In the genomic region with DNA sequence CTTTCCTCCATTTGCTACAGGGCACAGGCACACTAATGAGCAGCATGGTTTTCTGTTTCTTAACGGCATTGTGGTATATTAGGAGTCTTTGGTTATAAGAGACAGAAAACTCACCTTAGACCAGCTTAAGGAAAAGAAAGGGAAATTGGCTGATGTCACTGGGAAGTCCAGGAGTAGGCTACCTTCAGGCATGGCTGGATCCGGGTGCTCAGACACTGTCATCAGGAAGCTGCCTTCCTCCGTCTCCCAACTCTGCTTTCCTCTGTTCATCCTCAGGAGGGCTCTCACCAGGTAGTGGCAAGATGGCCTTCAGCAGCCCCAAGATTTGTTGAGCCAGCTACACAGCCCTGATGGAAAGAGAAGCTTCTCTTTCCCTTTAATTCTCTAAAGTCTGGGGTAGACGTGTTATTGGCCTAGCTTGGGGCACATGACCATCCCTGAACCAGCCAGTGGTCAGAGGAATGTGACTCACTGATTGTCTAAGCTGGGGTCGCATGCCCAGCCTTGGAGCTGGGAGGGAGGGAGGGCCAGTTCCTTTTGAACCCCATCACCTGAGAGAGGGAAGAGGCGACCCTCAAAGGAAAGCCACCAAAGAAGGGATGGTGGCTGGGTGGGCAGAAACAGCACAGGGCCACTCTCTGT, we compare ENCODE assay signal across 16 cellular contexts.
A peak's percentile ranks its signal among the peaks of the same experiment; 100 is the strongest.
DNase-seq lines count a peak whose midpoint lies in the region; ATAC-seq and TF ChIP-seq lines count a peak whose summit lies in the region.
"Had no signal": no experiment of that assay in that cellular context is flagged by ENCODE, and none has a peak within 500 bp of the region (broad histone marks: within the 10 kb centered on the region; RNA-seq: fewer than 3 reads in every experiment).

No MANE protein-coding gene starts in this region.

- ATAC-seq in activated naive CD8-positive, alpha-beta T cell treated with anti-CD3 and anti-CD28 coated beads, Interleukin-2, amount 10 ng/mL, durations not matched to agents 7 days and 5 days (ENCODE audit: low read depth), result no peak

- H2AFZ ChIP-seq in OCI-LY1 (ENCODE audit: low read length), result no peak overlapping the region

- peaks cover 56% of the 10 kb centered on the region for H3K36me3 Mint-ChIP-seq in activated naive CD8-positive, alpha-beta T cell treated with anti-CD3 and anti-CD28 coated beads, Interleukin-2, amount 10 ng/mL, durations not matched to agents 7 days and 5 days
- H3K36me3 Mint-ChIP-seq in activated naive CD8-positive, alpha-beta T cell treated with anti-CD3 and anti-CD28 coated beads for 36 hours, result peaks cover 4% of the 10 kb centered on the region

- TF ChIP-seq CTCF in OCI-LY1 (IDR thresholded peaks at IDR 0.05; ENCODE audit: low read length), result no peak

- H3K27ac ChIP-seq in OCI-LY1 (ENCODE audit: low read depth, low read length, poor library complexity, severe bottlenecking), result peak overlapping the region; percentile 18
- H3K27ac ChIP-seq: KMS-11 had no signal

- POLR2A ChIA-PET in activated naive CD8-positive, alpha-beta T cell treated with anti-CD3 and anti-CD28 coated beads, Interleukin-2, amount 10 ng/mL, durations not matched to agents 7 days and 5 days (lab: Charles Lee), result interaction anchor here (1.1 to 1.3 kb wide), 2 partner anchors 10 kb away, joined by 3 to 5 read pairs; no protein-coding TSS in a partner anchor

- H3K4me1 ChIP-seq in OCI-LY1 (ENCODE audit: insufficient read depth, low read length, severe bottlenecking), result peaks cover 29% of the 10 kb centered on the region

- no peaks in the 10 kb centered on the region for H3K27me3 Mint-ChIP-seq in activated naive CD8-positive, alpha-beta T cell treated with anti-CD3 and anti-CD28 coated beads, Interleukin-2, amount 10 ng/mL, durations not matched to agents 7 days and 5 days
- no peaks in the 10 kb centered on the region for H3K27me3 Mint-ChIP-seq in activated naive CD8-positive, alpha-beta T cell treated with anti-CD3 and anti-CD28 coated beads for 36 hours

- no peaks in the 10 kb centered on the region for H3K9me3 ChIP-seq in OCI-LY1 (ENCODE audit: low read length)

- no peaks in the 10 kb centered on the region for H3F3A ChIP-seq in OCI-LY1 (ENCODE audit: insufficient read depth, low read length)

- no peaks in the 10 kb centered on the region for H3K79me2 ChIP-seq in OCI-LY1 (ENCODE audit: insufficient read depth, low read length)

- H3K4me2 ChIP-seq in OCI-LY1 (ENCODE audit: low read length), result no peak overlapping the region
- H3K4me2 ChIP-seq: KMS-11 had no signal

- no peak overlapping the region for H3K4me3 Mint-ChIP-seq in activated naive CD8-positive, alpha-beta T cell treated with anti-CD3 and anti-CD28 coated beads, Interleukin-2, amount 10 ng/mL, durations not matched to agents 7 days and 5 days
- H3K4me3 Mint-ChIP-seq in activated naive CD8-positive, alpha-beta T cell treated with anti-CD3 and anti-CD28 coated beads for 36 hours, result no peak overlapping the region

- H3K9me3 Mint-ChIP-seq in activated naive CD8-positive, alpha-beta T cell treated with anti-CD3 and anti-CD28 coated beads, Interleukin-2, amount 10 ng/mL, durations not matched to agents 7 days and 5 days, result no peaks in the 10 kb centered on the region
- H3K9me3 Mint-ChIP-seq in activated naive CD8-positive, alpha-beta T cell treated with anti-CD3 and anti-CD28 coated beads for 36 hours, result no peaks in the 10 kb centered on the region

- H3K9me2 ChIP-seq in OCI-LY1 (ENCODE audit: low read depth, low read length), result no peaks in the 10 kb centered on the region

- no peaks in the 10 kb centered on the region for H4K20me1 ChIP-seq in OCI-LY1 (ENCODE audit: insufficient read depth, low read length)

- no peak overlapping the region for H3K4me3 ChIP-seq in OCI-LY1 (ENCODE audit: low read depth, low read length, poor library complexity, severe bottlenecking)

- H3K27ac Mint-ChIP-seq in activated naive CD8-positive, alpha-beta T cell treated with anti-CD3 and anti-CD28 coated beads, Interleukin-2, amount 10 ng/mL, durations not matched to agents 7 days and 5 days, result peak overlapping the region; percentile 35
- H3K27ac Mint-ChIP-seq in activated naive CD8-positive, alpha-beta T cell treated with anti-CD3 and anti-CD28 coated beads for 36 hours, result no peak overlapping the region

- H3K27me3 ChIP-seq in OCI-LY1 (ENCODE audit: insufficient read depth, low read length), result no peaks in the 10 kb centered on the region

- H3K4me1 Mint-ChIP-seq in activated naive CD8-positive, alpha-beta T cell treated with anti-CD3 and anti-CD28 coated beads, Interleukin-2, amount 10 ng/mL, durations not matched to agents 7 days and 5 days, result peaks cover 40% of the 10 kb centered on the region
- no peaks in the 10 kb centered on the region for H3K4me1 Mint-ChIP-seq in activated naive CD8-positive, alpha-beta T cell treated with anti-CD3 and anti-CD28 coated beads for 36 hours

- no peak for DNase-seq in activated naive CD8-positive, alpha-beta T cell treated with anti-CD3 and anti-CD28 coated beads, Interleukin-2, amount 10 ng/mL, durations not matched to agents 7 days and 5 days
- no peak for DNase-seq in activated naive CD8-positive, alpha-beta T cell treated with anti-CD3 and anti-CD28 coated beads for 36 hours
- DNase-seq in mesenteric fat pad (ENCODE audit: low spot score) (peak; percentile 76), DMS153 treated with DMSO at 0.1 percent for 48 hours (lab: John Stamatoyannopoulos, UW; ENCODE audit: unreplicated experiment) (no peak), amniotic stem cell (lab: John Stamatoyannopoulos, UW) (no peak), Kasumi-1 (lab: John Stamatoyannopoulos, UW) (no peak)
- DNase-seq: COR-L47, GOT3, MM.1S, NCI-H1092 treated with DMSO at 0.1 percent for 48 hours, NCI-H1694, NCI-H2227 treated with DMSO at 0.1 percent for 48 hours, NCI-H524 treated with DMSO at 0.1 percent for 48 hours, SHP77 treated with DMSO at 0.1 percent for 48 hours had no signal

- peaks cover 25% of the 10 kb centered on the region; the same call in 1 of the 2 replicates for H3K36me3 ChIP-seq in OCI-LY1 (ENCODE audit: insufficient read depth, low read length)

- no peak overlapping the region for H3K9ac ChIP-seq in OCI-LY1 (ENCODE audit: low read length)
- H3K9ac ChIP-seq: KMS-11 had no signal
